ENCODE assay signal across 8 cellular contexts in genomic region chr18:11518788-11519685, GRCh38.
DNase-seq lines count a peak whose midpoint lies in the region; ATAC-seq and TF ChIP-seq lines count a peak whose summit lies in the region.

No MANE protein-coding gene starts in this region.

- no peaks in the 10 kb centered on the region for H3K79me2 ChIP-seq in KMS-11 (ENCODE audit: insufficient read depth, low read depth)

- ATAC-seq in activated CD4-positive, CD25-positive, alpha-beta regulatory T cell treated with anti-CD3 and anti-CD28 coated beads, Interleukin-2, amount 50 U/mL, for 24 hours: no peak
- ATAC-seq in GM21529 (IDR thresholded peaks at IDR 0.05; ENCODE audit: unreplicated experiment): peak; percentile 88

- no peak overlapping the region for H2AFZ ChIP-seq in KMS-11 (ENCODE audit: low read depth)

- H3K27me3 ChIP-seq in KMS-11 (ENCODE audit: insufficient read depth, low read depth): no peaks in the 10 kb centered on the region

- no peaks in the 10 kb centered on the region for H4K20me1 ChIP-seq in KMS-11 (ENCODE audit: insufficient read depth)

- TF ChIP-seq CTCF in KMS-11 (conservative IDR thresholded peaks at IDR 0.05; ENCODE audit: low read depth, low read length): peak; percentile 84

- no peak overlapping the region for H3K4me3 ChIP-seq in KMS-11 (IDR thresholded peaks at IDR 0.05; ENCODE audit: insufficient read depth, low read depth, low read length)

- no peaks in the 10 kb centered on the region for H3K36me3 ChIP-seq in KMS-11 (ENCODE audit: insufficient read depth)

- peaks cover 17% of the 10 kb centered on the region for H3K4me1 ChIP-seq in KMS-11 (ENCODE audit: low read depth, poor library complexity, severe bottlenecking)

- no peak overlapping the region for H3K27ac ChIP-seq in KMS-11

- no peak overlapping the region for H3K9ac ChIP-seq in KMS-11

- H3K4me2 ChIP-seq in KMS-11: no peak overlapping the region

- DNase-seq in activated CD4-positive, CD25-positive, alpha-beta regulatory T cell treated with anti-CD3 and anti-CD28 coated beads, Interleukin-2, amount 50 U/mL, for 72 hours: peak; percentile 36
- DNase-seq in SK-N-DZ (ENCODE audit: low spot score): peak; percentile 28
- DNase-seq in ecto neural progenitor cell (ENCODE audit: low spot score): peak; percentile 81
- peak; percentile 51 for DNase-seq in myocyte (ENCODE audit: low read depth)
- no peak for DNase-seq in middle frontal gyrus (ENCODE audit: extremely low spot score, low spot score)
